8 cellular contexts compared by ENCODE assay signal in genomic region chr3:132418916-132419315, GRCh38. TPM values are rescaled to one million over a fixed set of nuclear protein-coding genes. Genes with fewer than 3 reads are reported as not detected.
DNase-seq lines count a peak whose midpoint lies in the region; ATAC-seq, FAIRE-seq and TF ChIP-seq lines count a peak whose summit lies in the region.

No MANE protein-coding gene starts in this region.

- H3K4me3 ChIP-seq in Loucy (ENCODE audit: low read length, poor library complexity, severe bottlenecking): peak overlapping the region; percentile 99
- peak overlapping the region; percentile 88 for H3K4me3 ChIP-seq in GM12878
- peak overlapping the region; percentile 99 for H3K4me3 ChIP-seq in mononuclear cell (ENCODE audit: low read length)

- H3K9me3 Mint-ChIP-seq in CD14-positive monocyte: peaks cover 0 to 2% (median 0%) of the 10 kb centered on the region in 7 donors

- peak overlapping the region; percentile 86 for H3K9ac ChIP-seq in Loucy (ENCODE audit: low read depth, low read length, poor library complexity, severe bottlenecking)
- H3K9ac ChIP-seq in GM12878 (ENCODE audit: control insufficient read depth, insufficient read depth, low read length): peak overlapping the region; percentile 87

- POLR2A ChIA-PET in GM12878 (lab: Charles Lee): interaction anchor here (0.9 kb wide), 1 partner anchor 1073 kb away, joined by 3 read pairs; no protein-coding TSS in a partner anchor

- peak overlapping the region; percentile 98 for H3K4me2 ChIP-seq in Loucy (ENCODE audit: low read depth, low read length, poor library complexity, severe bottlenecking)
- H3K4me2 ChIP-seq in GM12878 (ENCODE audit: control insufficient read depth, insufficient read depth): peak overlapping the region; percentile 70

- BruUV-seq in GM12878 (replicated peaks; lab: Mats Ljungman, UMichigan): no TSS peak

- H3K4me1 Mint-ChIP-seq in CD14-positive monocyte: peaks cover 42% of the 10 kb centered on the region

- CTCF ChIA-PET in GM12878 (lab: Yijun Ruan, JAX): interaction anchor here (0.7 kb wide), 1 partner anchor 16 kb away, joined by 3 read pairs; no protein-coding TSS in a partner anchor

- H3K79me2 ChIP-seq in Loucy (ENCODE audit: insufficient read depth, low read length) (peaks cover 57% of the 10 kb centered on the region), GM12878 (ENCODE audit: control insufficient read depth, insufficient read depth, low read length) (peaks cover 50% of the 10 kb centered on the region)

- SMC1A ChIA-PET in GM12878 (lab: Charles Lee; ENCODE audit: uncharacterized antibody, unreplicated experiment): interaction anchor here (0.9 to 3.5 kb wide), 3 partner anchors 13 to 45 kb away, joined by 4 to 14 read pairs (median 5); no protein-coding TSS in a partner anchor

- TF ChIP-seq RAD21 in GM12878 (IDR thresholded peaks at IDR 0.05; ENCODE audit: insufficient read depth, low read depth, low read length): no peak

- H4K20me1 ChIP-seq in Loucy (ENCODE audit: insufficient read depth, low read length, poor library complexity, severe bottlenecking): peaks cover 24% of the 10 kb centered on the region
- no peaks in the 10 kb centered on the region for H4K20me1 ChIP-seq in GM12878 (ENCODE audit: control insufficient read depth, insufficient read depth)

- no peak overlapping the region for H2AFZ ChIP-seq in Loucy (ENCODE audit: low read length)
- H2AFZ ChIP-seq in GM12878 (ENCODE audit: control insufficient read depth, low read depth, low read length): no peak overlapping the region

- WGBS in GM12878 (ENCODE audit: insufficient coverage, insufficient replicate concordance, low lambda C conversion rate, missing lambda C conversion rate): 0% methylated on average over 4 of the region's 4 CpGs

- H3K27ac ChIP-seq in GM12878 (ENCODE audit: control insufficient read depth, insufficient read depth): peak overlapping the region; percentile 71

- H3K27me3 Mint-ChIP-seq in CD14-positive monocyte (ENCODE audit: low read depth in 3 of 3): peaks cover 0 to 4% (median 0%) of the 10 kb centered on the region in 3 donors

- no peak for TF ChIP-seq EP300 in GM12878 (IDR thresholded peaks at IDR 0.05; ENCODE audit: borderline replicate concordance in 1 of 2, control insufficient read depth in 1 of 2, low read depth in 2 of 2, low read length in 2 of 2)

- in situ Hi-C loops in GM12878 (cut with MboI): no loop called here

- TF ChIP-seq CTCF in CD14-positive monocyte (IDR thresholded peaks at IDR 0.05) (no peak), Loucy (conservative IDR thresholded peaks at IDR 0.05; ENCODE audit: low read length) (no peak), GM12878 (IDR thresholded peaks at IDR 0.05 in 2 of 3, conservative IDR thresholded peaks at IDR 0.05 in 1 of 3; ENCODE audit: control insufficient read depth in 2 of 3, extremely low read depth in 1 of 3, insufficient read depth in 1 of 3, low read depth in 3 of 3, low read length in 3 of 3) (no peak)

- peaks cover 39% of the 10 kb centered on the region for H3K4me1 ChIP-seq in Loucy (ENCODE audit: insufficient read depth, low read length, poor library complexity, severe bottlenecking)
- peaks cover 7% of the 10 kb centered on the region for H3K4me1 ChIP-seq in GM12878 (ENCODE audit: control insufficient read depth, insufficient read depth, low read length)
- peaks cover 22% of the 10 kb centered on the region for H3K4me1 ChIP-seq in mononuclear cell (ENCODE audit: insufficient read depth, low read length)

- H3K9me3 ChIP-seq in Loucy (ENCODE audit: insufficient read depth, low read depth, low read length): no peaks in the 10 kb centered on the region
- no peaks in the 10 kb centered on the region for H3K9me3 ChIP-seq in GM12878 (replicated peaks; ENCODE audit: control insufficient read depth, insufficient read depth, low read length)
- H3K9me3 ChIP-seq in mononuclear cell (ENCODE audit: low read depth, low read length): no peaks in the 10 kb centered on the region

- RAD21 ChIA-PET in GM12878 (lab: Charles Lee; ENCODE audit: unreplicated experiment): interaction anchor here (1.5 kb wide), 1 partner anchor 27 kb away, joined by 3 read pairs; no protein-coding TSS in a partner anchor

- H3K27ac Mint-ChIP-seq in CD14-positive monocyte: peak overlapping the region; percentile 82 to 99 (median 98)

- H3K27me3 ChIP-seq in Loucy (ENCODE audit: insufficient read depth, low read length, poor library complexity, severe bottlenecking) (no peaks in the 10 kb centered on the region), GM12878 (replicated peaks in 1 of 2; ENCODE audit: control insufficient read depth in 2 of 2, insufficient read depth in 2 of 2, low read length in 1 of 2) (no peaks in the 10 kb centered on the region), mononuclear cell (ENCODE audit: insufficient read depth, low read length) (no peaks in the 10 kb centered on the region)

- DNase-seq in CD14-positive monocyte (ENCODE audit: low spot score): no peak
- no peak for DNase-seq in GM12878 (ENCODE audit: low read depth, low spot score)
- no peak for DNase-seq in GM19239 (ENCODE audit: insufficient read length, low spot score)
- DNase-seq in T1000 (lab: John Stamatoyannopoulos, UW): no peak
- DNase-seq in NCI-H774 (lab: John Stamatoyannopoulos, UW): no peak

- peak overlapping the region; percentile 96 to 100 for H3K4me3 Mint-ChIP-seq in CD14-positive monocyte

- ATAC-seq in GM12878 (no peak), GM18868 (IDR thresholded peaks at IDR 0.05; ENCODE audit: unreplicated experiment) (no peak)

- FAIRE-seq in GM12878 (lab: Jason Lieb, UNC): no peak
- FAIRE-seq in GM19239 (lab: Jason Lieb, UNC): no peak

- no peak for TF ChIP-seq POLR2A in GM12878 (IDR thresholded peaks at IDR 0.05; ENCODE audit: low read depth, low read length)

- H3K36me3 Mint-ChIP-seq in CD14-positive monocyte: peaks cover 10 to 20% of the 10 kb centered on the region in 2 donors

- H3F3A ChIP-seq in Loucy (ENCODE audit: low read depth): no peaks in the 10 kb centered on the region

- H3K36me3 ChIP-seq in Loucy (ENCODE audit: insufficient read depth, low read length) (no peaks in the 10 kb centered on the region), GM12878 (ENCODE audit: control insufficient read depth in 2 of 2, insufficient read depth in 2 of 2, low read length in 1 of 2) (no peaks in the 10 kb centered on the region)

- intact Hi-C loops in CD14-positive monocyte (cut with micrococcal nuclease): loop anchor here in 1 of 2 donors (10.0 kb wide), 1 partner anchor 1674 kb away; the partner anchor contains the start of gene PIK3R4
- intact Hi-C loops in GM12878 (cut with micrococcal nuclease; ENCODE audit: unreplicated experiment): no loop called here

- H3K9me2 ChIP-seq in Loucy (replicated peaks; ENCODE audit: low read depth, low read length): no peaks in the 10 kb centered on the region

TF ChIP-seq in GM12878, 131 proteins besides CTCF, POLR2A, EP300 and RAD21 (continues in another document):
- no peak for TF ChIP-seq MYC (IDR thresholded peaks at IDR 0.05; ENCODE audit: insufficient read depth, insufficient read length, insufficient replicate concordance, low read length, severe bottlenecking)
- TF ChIP-seq CREB1 (IDR thresholded peaks at IDR 0.05; ENCODE audit: low read depth): no peak
- TF ChIP-seq RAD51 (IDR thresholded peaks at IDR 0.05): no peak
- no peak for TF ChIP-seq FOXK2 (IDR thresholded peaks at IDR 0.05)
- no peak for TF ChIP-seq YBX1 (IDR thresholded peaks at IDR 0.05)
- no peak for TF ChIP-seq CHD4 (IDR thresholded peaks at IDR 0.05)
- TF ChIP-seq IRF5 (IDR thresholded peaks at IDR 0.05; ENCODE audit: borderline replicate concordance): no peak
- TF ChIP-seq KLF5 (IDR thresholded peaks at IDR 0.05; ENCODE audit: partially characterized antibody): no peak
- TF ChIP-seq SMAD5 (IDR thresholded peaks at IDR 0.05; ENCODE audit: low read depth): no peak
- TF ChIP-seq PKNOX1 (IDR thresholded peaks at IDR 0.05): no peak
- TF ChIP-seq PML (IDR thresholded peaks at IDR 0.05; ENCODE audit: low read length): no peak

RNA-seq across cellular contexts. Expression of gene DNAJC13, which starts 1.6 kb away (rescaled TPM):
- polyA plus RNA-seq in CD14-positive monocyte (10 to 100 TPM; 18.7 to 32.3 TPM), GM12878 (2011; rRNA removed) (19.5 and 25.0 TPM in 2 replicates), GM12878 (2014; fragmentation: Illumina TruSeq; extraction: Trizol) (24.1 and 29.8 TPM in 2 replicates), GM12878 (2014; fragmentation: Nextera tagmentation; extraction: Ambion mirVana) (1 to 10 TPM; 8.3 to 8.7 TPM), GM12878 (2014; rRNA removed) (12.0 and 14.5 TPM in 2 replicates), GM12878 (2016; fragmentation: Nextera tagmentation; extraction: Ambion mirVana) (10 to 100 TPM; 11.9 to 13.8 TPM)
- total RNA-seq in GM12878 (2013; cell fraction: nucleolus; rRNA removed): 119 and 125 TPM in 2 replicates
- total RNA-seq in GM12878 (2014; rRNA removed) (26.2 and 30.5 TPM in 2 replicates), GM12878 (2014; rRNA removed; fragmentation: Illumina TruSeq; extraction: Trizol) (33.2 and 33.9 TPM in 2 replicates), GM12878 (2021) (28.1 and 28.2 TPM in 2 replicates), mononuclear cell (17.7 TPM)
- polyA plus RNA-seq in GM12878 (2011; ENCODE audit: low read depth): 9.6 TPM
- polyA plus RNA-seq in GM12878 (2011; cell fraction: cytosol; rRNA removed): 8.1 and 9.9 TPM in 2 replicates
- polyA plus RNA-seq in GM12878 (2011; cell fraction: nucleus; rRNA removed): 22.2 and 23.7 TPM in 2 replicates
- polyA plus RNA-seq in GM12878 (2012): 10.3 and 15.8 TPM in 2 replicates
- polyA minus RNA-seq in GM12878 (2011; rRNA and poly(A)+ RNA removed): 29.6 and 40.7 TPM in 2 replicates
- 15.1 and 18.1 TPM in 2 replicates for polyA minus RNA-seq in GM12878 (2011; cell fraction: cytosol; rRNA and poly(A)+ RNA removed)
- polyA minus RNA-seq in GM12878 (2011; cell fraction: nucleus; rRNA and poly(A)+ RNA removed): 38.7 and 55.9 TPM in 2 replicates
